ENCODE assay signal across 8 cellular contexts in the genomic region with DNA sequence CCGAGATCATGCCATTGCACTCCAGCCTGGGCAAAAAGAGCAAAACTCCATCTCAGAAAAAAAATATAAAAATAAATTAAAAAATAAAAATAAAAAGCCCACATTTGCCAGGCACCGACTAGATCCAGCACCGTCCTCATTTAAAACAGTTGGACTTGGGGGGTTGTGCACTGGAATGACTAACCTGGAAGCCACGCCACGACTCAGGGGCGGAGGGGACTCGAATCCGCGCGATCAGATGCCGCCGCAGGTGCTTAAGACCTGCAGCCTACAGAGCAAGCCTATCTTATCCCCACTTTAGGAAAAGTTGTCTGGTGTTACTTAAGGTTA. TPM values are rescaled to one million over a fixed set of nuclear protein-coding genes. Genes with fewer than 3 reads are reported as not detected.
A peak's percentile ranks its signal among the peaks of the same experiment; 100 is the strongest.
DNase-seq lines count a peak whose midpoint lies in the region; ATAC-seq and TF ChIP-seq lines count a peak whose summit lies in the region.

No MANE protein-coding gene starts in this region.

- TF ChIP-seq POLR2A in ovary (IDR thresholded peaks at IDR 0.05) (no peak), body of pancreas (IDR thresholded peaks at IDR 0.05) (no peak)

- no peak for TF ChIP-seq EP300 in ovary (IDR thresholded peaks at IDR 0.05)

- ATAC-seq in HG03520 (IDR thresholded peaks at IDR 0.05; ENCODE audit: unreplicated experiment) (no peak), body of pancreas (no peak)

- TF ChIP-seq CTCF in epithelial cell of proximal tubule (conservative IDR thresholded peaks at IDR 0.05; ENCODE audit: low read depth, low read length) (no peak), ovary (IDR thresholded peaks at IDR 0.05) (no peak), body of pancreas (IDR thresholded peaks at IDR 0.05) (no peak)

- no peaks in the 10 kb centered on the region for H3K27me3 ChIP-seq in CD8-positive, alpha-beta memory T cell (ENCODE audit: insufficient read depth, low read length, poor library complexity, severe bottlenecking)
- no peaks in the 10 kb centered on the region for H3K27me3 ChIP-seq in NT2/D1 (ENCODE audit: insufficient read depth, insufficient read length)
- no peaks in the 10 kb centered on the region for H3K27me3 ChIP-seq in ovary
- no peaks in the 10 kb centered on the region for H3K27me3 ChIP-seq in body of pancreas

- WGBS in ovary, 3 donors, result 5 to 14% (median 8%) methylated on average over 12 of the region's 12 CpGs
- 10 to 24% methylated on average over 3 to 12 of the region's 12 CpGs for WGBS in body of pancreas, 2 donors

- H3K4me3 ChIP-seq in CD8-positive, alpha-beta memory T cell (ENCODE audit: low read length), result peak overlapping the region; percentile 57
- H3K4me3 ChIP-seq in NT2/D1 (ENCODE audit: insufficient read length, low read depth) (peak overlapping the region; percentile 21), epithelial cell of proximal tubule (ENCODE audit: low read depth, low read length) (peak overlapping the region; percentile 61), ovary (peak overlapping the region; percentile 27), body of pancreas (peak overlapping the region in 1 of 2 donors; percentile 2)

- no peaks in the 10 kb centered on the region for H3K9me3 ChIP-seq in CD8-positive, alpha-beta memory T cell (ENCODE audit: low read length)
- H3K9me3 ChIP-seq in NT2/D1 (ENCODE audit: insufficient read depth, low read length) (no peaks in the 10 kb centered on the region), ovary (no peaks in the 10 kb centered on the region), body of pancreas (no peaks in the 10 kb centered on the region)

- no peaks in the 10 kb centered on the region for H3K4me1 ChIP-seq in CD8-positive, alpha-beta memory T cell (ENCODE audit: insufficient read depth, low read length)
- H3K4me1 ChIP-seq in NT2/D1 (ENCODE audit: insufficient read depth, insufficient read length) (peaks cover 2% of the 10 kb centered on the region), ovary (ENCODE audit: insufficient read depth) (peaks cover 5% of the 10 kb centered on the region), body of pancreas (peaks cover 6% of the 10 kb centered on the region)

- peaks cover 0 to 3% (median 2%) of the 10 kb centered on the region in 3 donors for H3K36me3 Mint-ChIP-seq in CD8-positive, alpha-beta memory T cell

- peaks cover 0 to 2% of the 10 kb centered on the region in 2 donors for H3K27me3 Mint-ChIP-seq in CD8-positive, alpha-beta memory T cell

- peaks cover 3 to 6% (median 5%) of the 10 kb centered on the region in 3 donors for H3K4me1 Mint-ChIP-seq in CD8-positive, alpha-beta memory T cell

- intact Hi-C loops in ovary (cut with DNase I), result loop anchor here in 2 of 4 donors (10.0 kb wide), 2 partner anchors 87 to 207 kb away; no protein-coding TSS in a partner anchor
- intact Hi-C loops in body of pancreas (cut with DNase I), result no loop called here

- no peaks in the 10 kb centered on the region for H3K9me3 Mint-ChIP-seq in CD8-positive, alpha-beta memory T cell

- no peak overlapping the region for H3K27ac Mint-ChIP-seq in CD8-positive, alpha-beta memory T cell

- DNase-seq in CD8-positive, alpha-beta memory T cell, result no peak
- DNase-seq in NT2/D1 (ENCODE audit: low read depth, low spot score) (no peak), epithelial cell of proximal tubule (ENCODE audit: low read depth) (peak; percentile 3), ovary (no peak), HUDEP-2 (lab: John Stamatoyannopoulos, UW; ENCODE audit: unreplicated experiment in 76 of 76) (no peak), nucleus accumbens (lab: John Stamatoyannopoulos, UW) (no peak), body of pancreas (no peak)

- peak overlapping the region; percentile 70 to 77 (median 74) for H3K4me3 Mint-ChIP-seq in CD8-positive, alpha-beta memory T cell

- CTCF ChIA-PET in CD8-positive, alpha-beta memory T cell (lab: Charles Lee), result no interaction called here

- H3K9ac ChIP-seq in NT2/D1 (ENCODE audit: insufficient read length, low read depth), result peak overlapping the region; percentile 21

- POLR2A ChIA-PET in CD8-positive, alpha-beta memory T cell (lab: Charles Lee), result no interaction called here

- H3K36me3 ChIP-seq in CD8-positive, alpha-beta memory T cell (ENCODE audit: insufficient read depth, low read length), result no peaks in the 10 kb centered on the region
- H3K36me3 ChIP-seq in NT2/D1 (ENCODE audit: insufficient read depth, insufficient read length, low read length) (peaks cover 10% of the 10 kb centered on the region), ovary (no peaks in the 10 kb centered on the region), body of pancreas (replicated peaks in 1 of 2; ENCODE audit: insufficient read depth in 1 of 2, low read depth in 2 of 2) (no peaks in the 10 kb centered on the region)

- no peak overlapping the region for H3K27ac ChIP-seq in CD8-positive, alpha-beta memory T cell (ENCODE audit: low read depth, low read length)
- H3K27ac ChIP-seq in ovary (no peak overlapping the region), body of pancreas (peak overlapping the region in 2 of 4 donors; percentile 14 to 45)

RNA-seq across cellular contexts. Expression of a gene that starts 38.5 kb away (rescaled TPM):
- total RNA-seq in CD8-positive, alpha-beta memory T cell, result 10 to 100 TPM; 79.4 to 79.9 TPM
- polyA plus RNA-seq in CD8-positive, alpha-beta memory T cell, result 76.7 TPM
- total RNA-seq in epithelial cell of proximal tubule (31.3 and 53.1 TPM in 2 replicates), ovary (10 to 100 TPM; 20.1 to 37.0 (median 27.8) TPM), body of pancreas (10 to 100 TPM; 12.5 to 22.7 TPM)
- 10 to 100 TPM; 20.9 to 25.5 TPM for polyA plus RNA-seq in ovary

RNA-seq across cellular contexts. Expression of a gene that starts 39.2 kb away (rescaled TPM):
- total RNA-seq in CD8-positive, alpha-beta memory T cell, result 100 to 1,000 TPM; 289 to 301 TPM
- 241 TPM for polyA plus RNA-seq in CD8-positive, alpha-beta memory T cell
- total RNA-seq in epithelial cell of proximal tubule (175 and 246 TPM in 2 replicates), ovary (100 to 1,000 TPM in 6 of 7 donors, 10 to 100 TPM in 1; 86.3 to 223 (median 191) TPM), body of pancreas (10 to 100 TPM; 40.2 to 63.8 TPM)
- 100 to 1,000 TPM in 1 of 2 donors, 10 to 100 TPM in 1; 78.2 to 117 TPM for polyA plus RNA-seq in ovary
